ENCODE assay signal across 2 cellular contexts in genomic region chr20:62043131-62043914, GRCh38.
TF ChIP-seq lines count a peak whose summit lies in the region.

No MANE protein-coding gene starts in this region.

TF ChIP-seq in IMR-90, 13 proteins besides CTCF, POLR2A, EP300 and RAD21:
- no peak for TF ChIP-seq ELK1 (IDR thresholded peaks at IDR 0.05; ENCODE audit: borderline replicate concordance, low read depth, low read length)
- TF ChIP-seq CEBPB (IDR thresholded peaks at IDR 0.05; ENCODE audit: low read depth, low read length) = peak; percentile 94
- no peak for TF ChIP-seq MAZ (IDR thresholded peaks at IDR 0.05; ENCODE audit: borderline replicate concordance, low read depth, low read length)

TF ChIP-seq in WTC11, 78 proteins besides CTCF, POLR2A, EP300 and RAD21:
- TF ChIP-seq KAT7 (CRISPR knock-in tag; IDR thresholded peaks at IDR 0.05; ENCODE audit: borderline replicate concordance) (no peak), GABPB1 (CRISPR knock-in tag; IDR thresholded peaks at IDR 0.05) (peak; percentile 95), NFYB (CRISPR knock-in tag; conservative IDR thresholded peaks at IDR 0.05; ENCODE audit: low read depth) (no peak)
